ENCODE assay signal across 13 cellular contexts in genomic region chr1:178959543-178960460, GRCh38.
"Had no signal": no experiment of that assay in that cellular context is flagged by ENCODE, and none has a peak within 500 bp of the region (broad histone marks: within the 10 kb centered on the region; RNA-seq: fewer than 3 reads in every experiment).

No MANE protein-coding gene starts in this region.

- H3K4me1 Mint-ChIP-seq: endodermal cell, T-helper 17 cell had no signal

- DNase-seq: activated CD4-positive, alpha-beta T cell treated with anti-CD3 and anti-CD28 coated beads for 4 hours; activated gamma-delta T cell; endodermal cell; erythroblast; gastrocnemius medialis; heart right ventricle; left cardiac atrium; lower lobe of right lung; midbrain; SIG-M5; T-helper 17 cell; thyroid gland; WERI-Rb-1 had no signal

- H3K4me3 Mint-ChIP-seq: endodermal cell, T-helper 17 cell had no signal

- ATAC-seq: gastrocnemius medialis, left cardiac atrium, lower lobe of right lung, T-helper 17 cell had no signal
